13 cellular contexts compared by ENCODE assay signal in genomic region chr16:49019081-49019633, GRCh38.
DNase-seq lines count a peak whose midpoint lies in the region; ATAC-seq and TF ChIP-seq lines count a peak whose summit lies in the region.
"Had no signal": no experiment of that assay in that cellular context is flagged by ENCODE, and none has a peak within 500 bp of the region (broad histone marks: within the 10 kb centered on the region; RNA-seq: fewer than 3 reads in every experiment).

No MANE protein-coding gene starts in this region.

- no peak for TF ChIP-seq CTCF in fibroblast of lung (conservative IDR thresholded peaks at IDR 0.05 in 1 of 2, IDR thresholded peaks at IDR 0.05 in 1 of 2; ENCODE audit: low read depth in 1 of 2, low read length in 2 of 2)
- TF ChIP-seq CTCF in gastrocnemius medialis (IDR thresholded peaks at IDR 0.05 in 4 of 5, conservative IDR thresholded peaks at IDR 0.05 in 1 of 5): no peak

- no peak for TF ChIP-seq POLR2A in gastrocnemius medialis (IDR thresholded peaks at IDR 0.05)

- H3K27ac Mint-ChIP-seq in stimulated activated naive B cell treated with anti-CD40 and anti-IgM and Interleukin-4, amounts not matched to agents 10 μg/mL and 1 μg/mL and 100 μg/mL, for 72 hours: no peak overlapping the region
- H3K27ac Mint-ChIP-seq: stimulated activated memory B cell treated with anti-CD40 and anti-IgM and Interleukin-4, amounts not matched to agents 10 μg/mL and 1 μg/mL and 100 μg/mL, for 72 hours had no signal

- peaks cover 0 to 1% of the 10 kb centered on the region in 2 donors for H3K4me1 Mint-ChIP-seq in stimulated activated naive B cell treated with anti-CD40 and anti-IgM and Interleukin-4, amounts not matched to agents 10 μg/mL and 1 μg/mL and 100 μg/mL, for 72 hours
- H3K4me1 Mint-ChIP-seq: CD14-positive monocyte; stimulated activated memory B cell treated with anti-CD40 and anti-IgM and Interleukin-4, amounts not matched to agents 10 μg/mL and 1 μg/mL and 100 μg/mL, for 72 hours had no signal

- H4K20me1 ChIP-seq in fibroblast of lung (ENCODE audit: control insufficient read depth, extremely low read depth, insufficient read depth, low read length) (no peaks in the 10 kb centered on the region), Karpas-422 (ENCODE audit: insufficient read depth, low read depth, low read length) (no peaks in the 10 kb centered on the region)

- no peaks in the 10 kb centered on the region for H3K4me1 ChIP-seq in fibroblast of lung (ENCODE audit: control insufficient read depth, extremely low read depth, insufficient read depth, low read length)
- H3K4me1 ChIP-seq in gastrocnemius medialis: no peaks in the 10 kb centered on the region
- H3K4me1 ChIP-seq in Karpas-422 (ENCODE audit: low read length): no peaks in the 10 kb centered on the region
- H3K4me1 ChIP-seq: SJSA1 had no signal

- in situ Hi-C loops in gastrocnemius medialis (cut with MboI; ENCODE audit: low sequenced_read_pairs in 4 of 4): no loop called here

- H3K79me2 ChIP-seq in fibroblast of lung (ENCODE audit: control insufficient read depth, insufficient read depth, low read length) (no peaks in the 10 kb centered on the region), Karpas-422 (ENCODE audit: low read length) (no peaks in the 10 kb centered on the region)

- H3K4me2 ChIP-seq in fibroblast of lung (ENCODE audit: extremely low read depth, insufficient read depth, low read length) (no peak overlapping the region), Karpas-422 (ENCODE audit: low read depth, low read length, poor library complexity, severe bottlenecking) (no peak overlapping the region)

- no peaks in the 10 kb centered on the region for H3K36me3 ChIP-seq in fibroblast of lung (ENCODE audit: control insufficient read depth, insufficient read depth, low read length)
- H3K36me3 ChIP-seq in gastrocnemius medialis: no peaks in the 10 kb centered on the region
- H3K36me3 ChIP-seq in Karpas-422 (ENCODE audit: insufficient read depth, low read length): no peaks in the 10 kb centered on the region
- H3K36me3 ChIP-seq: SJSA1 had no signal

- H3K27me3 ChIP-seq in fibroblast of lung (ENCODE audit: control insufficient read depth, insufficient read depth, low read length) (no peaks in the 10 kb centered on the region), gastrocnemius medialis (peaks cover 0 to 20% (median 0%) of the 10 kb centered on the region in 3 donors), Karpas-422 (ENCODE audit: low read length) (no peaks in the 10 kb centered on the region)

- DNase-seq in HCEC 1CT (peak; percentile 33), NCI-H69 (lab: John Stamatoyannopoulos, UW) (peak; percentile 96), fibroblast of lung (ENCODE audit: low read depth in 2 of 2) (peak; percentile 55 to 73), retina (peak; percentile 88), gastrocnemius medialis (no peak), Karpas-422 (no peak)
- DNase-seq in stimulated activated naive B cell treated with anti-CD40 and anti-IgM and Interleukin-4, amounts not matched to agents 10 μg/mL and 1 μg/mL and 100 μg/mL, for 72 hours: no peak
- DNase-seq: KBM-7 had no signal

- H3K9me3 ChIP-seq in fibroblast of lung (ENCODE audit: control insufficient read depth, insufficient read depth, low read depth, low read length) (no peaks in the 10 kb centered on the region), gastrocnemius medialis (no peaks in the 10 kb centered on the region), Karpas-422 (ENCODE audit: low read length) (no peaks in the 10 kb centered on the region)
- H3K9me3 ChIP-seq: SJSA1 had no signal

- H3K9me3 Mint-ChIP-seq in stimulated activated naive B cell treated with anti-CD40 and anti-IgM and Interleukin-4, amounts not matched to agents 10 μg/mL and 1 μg/mL and 100 μg/mL, for 72 hours: peaks cover 2 to 7% of the 10 kb centered on the region in 2 donors

- H3K27me3 Mint-ChIP-seq in stimulated activated naive B cell treated with anti-CD40 and anti-IgM and Interleukin-4, amounts not matched to agents 10 μg/mL and 1 μg/mL and 100 μg/mL, for 72 hours: peaks cover 22 to 28% of the 10 kb centered on the region in 2 donors

- H3K9ac ChIP-seq in fibroblast of lung (ENCODE audit: insufficient read depth, low read length) (no peak overlapping the region), Karpas-422 (ENCODE audit: low read length) (no peak overlapping the region)

- H3K27ac ChIP-seq in fibroblast of lung (ENCODE audit: insufficient read depth, low read length) (no peak overlapping the region), gastrocnemius medialis (no peak overlapping the region), Karpas-422 (ENCODE audit: low read length) (no peak overlapping the region)
- H3K27ac ChIP-seq: SJSA1 had no signal

- intact Hi-C loops in gastrocnemius medialis (cut with DNase I; ENCODE audit: low total_unique reads): no loop called here

- no peaks in the 10 kb centered on the region for H3K9me2 ChIP-seq in Karpas-422 (replicated peaks; ENCODE audit: insufficient read depth, low read length)

- no peaks in the 10 kb centered on the region for H3K36me3 Mint-ChIP-seq in stimulated activated naive B cell treated with anti-CD40 and anti-IgM and Interleukin-4, amounts not matched to agents 10 μg/mL and 1 μg/mL and 100 μg/mL, for 72 hours
- H3K36me3 Mint-ChIP-seq: CD14-positive monocyte; stimulated activated memory B cell treated with anti-CD40 and anti-IgM and Interleukin-4, amounts not matched to agents 10 μg/mL and 1 μg/mL and 100 μg/mL, for 72 hours had no signal

- ATAC-seq in gastrocnemius medialis (no peak), GM18517 (IDR thresholded peaks at IDR 0.05; ENCODE audit: unreplicated experiment) (no peak)
- ATAC-seq in stimulated activated naive B cell treated with anti-CD40 and anti-IgM and Interleukin-4, amounts not matched to agents 10 μg/mL and 1 μg/mL and 100 μg/mL, for 72 hours (replicated peaks): no peak
- ATAC-seq: left lobe of liver; stimulated activated memory B cell treated with anti-CD40 and anti-IgM and Interleukin-4, amounts not matched to agents 10 μg/mL and 1 μg/mL and 100 μg/mL, for 72 hours had no signal

- no peak overlapping the region for H3K4me3 Mint-ChIP-seq in stimulated activated naive B cell treated with anti-CD40 and anti-IgM and Interleukin-4, amounts not matched to agents 10 μg/mL and 1 μg/mL and 100 μg/mL, for 72 hours
- H3K4me3 Mint-ChIP-seq: CD14-positive monocyte; stimulated activated memory B cell treated with anti-CD40 and anti-IgM and Interleukin-4, amounts not matched to agents 10 μg/mL and 1 μg/mL and 100 μg/mL, for 72 hours had no signal

- H3K4me3 ChIP-seq in fibroblast of lung (replicated peaks in 1 of 4; ENCODE audit: control extremely low read depth in 1 of 4, insufficient read depth in 1 of 4, low read depth in 3 of 4, low read length in 4 of 4) (no peak overlapping the region), gastrocnemius medialis (no peak overlapping the region), Karpas-422 (ENCODE audit: low read length) (no peak overlapping the region)
- H3K4me3 ChIP-seq: SJSA1 had no signal

- H2AFZ ChIP-seq in fibroblast of lung (ENCODE audit: low read length): no peak overlapping the region
- H2AFZ ChIP-seq in Karpas-422 (ENCODE audit: low read length): no peak overlapping the region

Comparison
In these comparisons a context has a peak if more than half of its experiments do, and no peak if none do; other contexts are left out.
1. DNase-seq: peak in HCEC 1CT (single experiment), NCI-H69 (single experiment), fibroblast of lung (2 of 2) and retina (single experiment); none in gastrocnemius medialis (0 of 2), stimulated activated naive B cell treated with anti-CD40 and anti-IgM and Interleukin-4, amounts not matched to agents 10 μg/mL and 1 μg/mL and 100 μg/mL, for 72 hours (single experiment) and Karpas-422 (single experiment).